Comparison of ENCODE assay signal across 8 cellular contexts in the genomic region with DNA sequence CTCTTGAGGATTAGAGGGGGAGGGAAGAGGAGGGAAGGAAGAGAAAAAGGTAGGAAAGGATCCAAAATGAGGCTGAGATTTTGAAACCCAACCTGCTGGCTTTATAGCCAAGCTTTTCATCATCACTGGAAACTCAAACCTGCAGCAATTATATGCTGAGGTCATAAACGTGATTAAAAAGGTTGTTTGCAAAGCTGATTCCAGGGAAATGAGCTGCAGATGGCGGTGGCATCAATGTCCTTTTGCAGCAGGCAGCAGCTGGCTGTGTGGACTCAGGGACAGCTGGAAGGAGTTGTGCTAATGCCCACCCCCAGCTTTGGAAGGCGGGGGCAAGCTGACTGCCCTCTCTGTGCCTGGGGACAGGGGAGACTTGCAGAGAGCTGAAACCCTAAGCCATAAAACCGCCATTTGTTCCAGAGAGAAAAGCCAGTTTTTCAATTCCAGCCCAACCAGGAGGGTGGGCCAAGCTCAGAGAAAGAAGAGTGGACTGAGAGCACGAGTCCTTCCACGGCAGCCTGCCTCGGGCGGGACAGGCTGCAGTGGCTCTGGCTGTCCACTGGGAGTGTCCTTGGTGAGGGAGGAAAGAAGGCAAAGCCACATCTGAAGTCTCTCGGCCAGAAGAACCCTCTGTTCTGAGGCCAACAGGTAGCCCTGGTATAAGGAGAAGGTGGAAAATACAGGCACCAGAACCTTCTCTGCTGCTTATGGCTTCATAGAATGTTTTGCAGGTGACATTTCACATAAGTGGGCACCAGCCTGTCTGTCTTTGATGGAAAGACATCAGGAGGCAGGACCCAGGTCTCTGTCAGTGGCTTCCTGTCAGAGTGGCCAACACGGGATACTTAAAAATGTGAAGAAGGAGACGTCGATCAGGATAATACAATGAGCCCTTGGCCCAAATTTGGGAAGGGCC.
A peak's percentile ranks its signal among the peaks of the same experiment; 100 is the strongest.
DNase-seq lines count a peak whose midpoint lies in the region; ATAC-seq and TF ChIP-seq lines count a peak whose summit lies in the region.

No MANE protein-coding gene starts in this region.

- intact Hi-C loops in heart right ventricle (cut with DNase I), result loop anchor here in 6 of 10 donors (5.0 to 10.0 kb wide), 5 partner anchors 120 to 390 kb away; no protein-coding TSS in a partner anchor

- H3K79me2 ChIP-seq in MM.1S (ENCODE audit: low read length) (no peaks in the 10 kb centered on the region), smooth muscle cell (ENCODE audit: low read depth) (no peaks in the 10 kb centered on the region)

- H3F3A ChIP-seq in MM.1S (ENCODE audit: insufficient read depth, low read length), result no peaks in the 10 kb centered on the region
- H3F3A ChIP-seq in smooth muscle cell (ENCODE audit: low read depth), result no peaks in the 10 kb centered on the region

- no peak overlapping the region for H3K4me2 ChIP-seq in MM.1S (ENCODE audit: low read depth, low read length)
- H3K4me2 ChIP-seq in smooth muscle cell, result peak overlapping the region; percentile 35

- DNase-seq in CD1c-positive myeloid dendritic cell (ENCODE audit: extremely low spot score) (peak; percentile 7), MM.1S (no peak), heart right ventricle (peak in 1 of 2 donors; percentile 31), smooth muscle cell (lab: John Stamatoyannopoulos, UW; ENCODE audit: unreplicated experiment) (no peak), cerebellar nuclear complex (lab: John Stamatoyannopoulos, UW) (no peak), cortex of kidney (lab: John Stamatoyannopoulos, UW) (no peak)

- no peaks in the 10 kb centered on the region for H3K9me2 ChIP-seq in MM.1S (replicated peaks; ENCODE audit: insufficient read depth, low read length)

- H2AFZ ChIP-seq in MM.1S (ENCODE audit: low read length), result no peak overlapping the region
- H2AFZ ChIP-seq in smooth muscle cell (ENCODE audit: low read depth), result peak overlapping the region; percentile 3

- H3K9ac ChIP-seq in MM.1S (ENCODE audit: low read length) (no peak overlapping the region), smooth muscle cell (ENCODE audit: low read depth) (no peak overlapping the region)

- H3K4me3 ChIP-seq in MM.1S (ENCODE audit: low read length) (no peak overlapping the region), heart right ventricle (no peak overlapping the region), smooth muscle cell (no peak overlapping the region)

- peak; percentile 91 for ATAC-seq in SK-N-SH treated with all-trans-retinoic acid at 6 μM for 48 hours
- ATAC-seq in heart right ventricle, result peak; percentile 53 to 85 (median 74)
- no peak for ATAC-seq in HG03139 (IDR thresholded peaks at IDR 0.05; ENCODE audit: unreplicated experiment)

- H3K9me3 ChIP-seq in MM.1S (replicated peaks; ENCODE audit: insufficient read depth, low read length) (no peaks in the 10 kb centered on the region), heart right ventricle (peaks cover 0 to 5% (median 0%) of the 10 kb centered on the region in 11 donors), smooth muscle cell (replicated peaks; ENCODE audit: low read depth) (no peaks in the 10 kb centered on the region)

- peak; percentile 22 for TF ChIP-seq CTCF in MM.1S (IDR thresholded peaks at IDR 0.05; ENCODE audit: low read length)
- peak; percentile 12 to 67 (median 52) for TF ChIP-seq CTCF in heart right ventricle (IDR thresholded peaks at IDR 0.05)
- peak; percentile 43 for TF ChIP-seq CTCF in smooth muscle cell (IDR thresholded peaks at IDR 0.05; ENCODE audit: borderline replicate concordance, insufficient read depth, poor library complexity, severe bottlenecking)

- H3K4me1 ChIP-seq in MM.1S (ENCODE audit: low read length) (no peaks in the 10 kb centered on the region), heart right ventricle (peaks cover 0 to 6% (median 0%) of the 10 kb centered on the region in 9 donors), smooth muscle cell (ENCODE audit: low read depth) (no peaks in the 10 kb centered on the region)

- WGBS in heart right ventricle, 2 donors, result 30 to 42% methylated on average over 12 of the region's 12 CpGs
- WGBS in smooth muscle cell (ENCODE audit: low lambda C conversion rate), result 42% methylated on average over 12 of the region's 12 CpGs

- no peaks in the 10 kb centered on the region for H4K20me1 ChIP-seq in MM.1S (ENCODE audit: insufficient read depth, low read length)
- H4K20me1 ChIP-seq in smooth muscle cell (ENCODE audit: low read depth), result no peaks in the 10 kb centered on the region

- H3K36me3 ChIP-seq in MM.1S (replicated peaks; ENCODE audit: insufficient read depth, low read length), result no peaks in the 10 kb centered on the region
- no peaks in the 10 kb centered on the region for H3K36me3 ChIP-seq in heart right ventricle
- H3K36me3 ChIP-seq in smooth muscle cell (ENCODE audit: low read depth), result no peaks in the 10 kb centered on the region

- H3K27ac ChIP-seq in MM.1S (ENCODE audit: low read length), result no peak overlapping the region
- no peak overlapping the region for H3K27ac ChIP-seq in heart right ventricle
- H3K27ac ChIP-seq in smooth muscle cell (ENCODE audit: low read depth), result no peak overlapping the region

- H3K27me3 ChIP-seq in MM.1S (replicated peaks; ENCODE audit: insufficient read depth, low read length) (no peaks in the 10 kb centered on the region), heart right ventricle (peaks cover 0 to 61% (median 34%) of the 10 kb centered on the region in 7 donors), smooth muscle cell (ENCODE audit: low read depth) (no peaks in the 10 kb centered on the region)

TF ChIP-seq in SK-N-SH treated with all-trans-retinoic acid at 6 μM for 48 hours, 23 proteins besides CTCF, POLR2A, EP300 and RAD21:
- TF ChIP-seq ZNF565 (CRISPR knock-in tag; conservative IDR thresholded peaks at IDR 0.05; ENCODE audit: low read depth) (no peak), TCF4 (CRISPR knock-in tag; IDR thresholded peaks at IDR 0.05; ENCODE audit: borderline replicate concordance) (peak; percentile 35; the same call in 1 of the 2 replicates)
